ENCODE assay signal across 30 cellular contexts in the genomic region with DNA sequence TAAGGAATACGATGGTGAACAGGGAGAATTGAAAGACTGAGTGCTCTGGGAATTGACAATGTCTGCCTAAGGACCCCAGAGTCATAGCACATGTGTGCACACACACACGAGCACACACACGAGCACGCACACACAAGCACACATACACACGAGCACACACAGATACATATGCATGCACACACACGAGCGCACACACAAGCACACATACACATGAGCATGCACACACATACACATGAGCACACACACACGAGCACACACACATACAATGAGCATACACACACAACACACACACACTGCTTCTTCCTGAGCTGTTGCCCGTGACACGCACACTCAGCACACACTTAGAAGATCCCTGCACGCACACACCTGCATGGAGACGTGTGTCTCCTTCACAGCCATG. TPM values are rescaled to one million over a fixed set of nuclear protein-coding genes. Genes with fewer than 3 reads are reported as not detected.
"Had no signal": no experiment of that assay in that cellular context is flagged by ENCODE, and none has a peak within 500 bp of the region (broad histone marks: within the 10 kb centered on the region; RNA-seq: fewer than 3 reads in every experiment).

No MANE protein-coding gene starts in this region.

- DNase-seq: dermis blood vessel endothelial cell; effector memory CD4-positive, alpha-beta T cell; foreskin melanocyte; glutamatergic neuron; heart right ventricle; hippocampal formation; left cardiac atrium; left lung; mesenchymal stem cell; mucosa of descending colon; naive B cell; nucleus accumbens; ovary; psoas muscle; spleen; stimulated activated CD4-positive, alpha-beta T cell treated with anti-CD3 and anti-CD28 coated beads, Interleukin-4, amount 100 ng/mL, for 4 hours; stimulated activated naive CD8-positive, alpha-beta T cell treated with anti-CD3 and anti-CD28 coated beads, Interleukin-15, Interleukin-2, amounts not matched to agents 100 U/mL and 50 U/mL, for 24 hours; substantia nigra; testis; tibial artery had no signal

- H3K36me3 ChIP-seq: esophagus muscularis mucosa, heart right ventricle, left lung, neural progenitor cell, ovary, spleen, tibial artery, upper lobe of left lung, vagina had no signal

- H3K4me1 Mint-ChIP-seq: mesothelial cell of epicardium; nephron; stimulated activated memory B cell treated with anti-CD40 and anti-IgM and Interleukin-4, amounts not matched to agents 10 μg/mL and 1 μg/mL and 100 μg/mL, for 72 hours had no signal

- H3K4me3 ChIP-seq: coronary artery, esophagus muscularis mucosa, heart right ventricle, left lung, mucosa of descending colon, neural progenitor cell, ovary, psoas muscle, skin epidermis, spleen, testis, tibial artery, upper lobe of left lung, vagina had no signal

- H3K9me3 ChIP-seq: esophagus muscularis mucosa, heart right ventricle, left lung, mucosa of descending colon, ovary, psoas muscle, spleen, testis, tibial artery, upper lobe of left lung, vagina had no signal

- H3K27ac Mint-ChIP-seq: mesothelial cell of epicardium; naive B cell; nephron; neural progenitor cell; stimulated activated memory B cell treated with anti-CD40 and anti-IgM and Interleukin-4, amounts not matched to agents 10 μg/mL and 1 μg/mL and 100 μg/mL, for 72 hours had no signal

- H3K27ac ChIP-seq: coronary artery, esophagus muscularis mucosa, heart right ventricle, left lung, neural progenitor cell, ovary, psoas muscle, skin epidermis, spleen, testis, tibial artery, upper lobe of left lung, vagina had no signal

- ATAC-seq: heart right ventricle; left cardiac atrium; left lung; mucosa of descending colon; psoas muscle; stimulated activated memory B cell treated with anti-CD40 and anti-IgM and Interleukin-4, amounts not matched to agents 10 μg/mL and 1 μg/mL and 100 μg/mL, for 72 hours; stimulated activated naive CD8-positive, alpha-beta T cell treated with anti-CD3 and anti-CD28 coated beads, Interleukin-15, Interleukin-2, amounts not matched to agents 100 U/mL and 50 U/mL, for 24 hours had no signal

- H3K4me1 ChIP-seq: esophagus muscularis mucosa, heart right ventricle, left lung, neural progenitor cell, psoas muscle, spleen, testis, tibial artery, upper lobe of left lung, vagina had no signal

- H3K36me3 Mint-ChIP-seq: mesothelial cell of epicardium; neural progenitor cell; stimulated activated memory B cell treated with anti-CD40 and anti-IgM and Interleukin-4, amounts not matched to agents 10 μg/mL and 1 μg/mL and 100 μg/mL, for 72 hours had no signal

- H3K4me3 Mint-ChIP-seq: mesothelial cell of epicardium; naive B cell; nephron; neural progenitor cell; stimulated activated memory B cell treated with anti-CD40 and anti-IgM and Interleukin-4, amounts not matched to agents 10 μg/mL and 1 μg/mL and 100 μg/mL, for 72 hours had no signal

- H3K9me3 Mint-ChIP-seq: mesothelial cell of epicardium; nephron; neural progenitor cell; stimulated activated memory B cell treated with anti-CD40 and anti-IgM and Interleukin-4, amounts not matched to agents 10 μg/mL and 1 μg/mL and 100 μg/mL, for 72 hours had no signal

- H3K27me3 ChIP-seq: ovary, testis, upper lobe of left lung, vagina had no signal

RNA-seq across cellular contexts. Expression of a gene that starts 10.9 kb away (rescaled TPM):
- total RNA-seq: esophagus muscularis mucosa, fibroblast of lung, mesothelial cell of epicardium, spleen, vagina had no signal
- polyA plus RNA-seq: fibroblast of lung had no signal
